ENCODE assay signal across 10 cellular contexts in the genomic region with DNA sequence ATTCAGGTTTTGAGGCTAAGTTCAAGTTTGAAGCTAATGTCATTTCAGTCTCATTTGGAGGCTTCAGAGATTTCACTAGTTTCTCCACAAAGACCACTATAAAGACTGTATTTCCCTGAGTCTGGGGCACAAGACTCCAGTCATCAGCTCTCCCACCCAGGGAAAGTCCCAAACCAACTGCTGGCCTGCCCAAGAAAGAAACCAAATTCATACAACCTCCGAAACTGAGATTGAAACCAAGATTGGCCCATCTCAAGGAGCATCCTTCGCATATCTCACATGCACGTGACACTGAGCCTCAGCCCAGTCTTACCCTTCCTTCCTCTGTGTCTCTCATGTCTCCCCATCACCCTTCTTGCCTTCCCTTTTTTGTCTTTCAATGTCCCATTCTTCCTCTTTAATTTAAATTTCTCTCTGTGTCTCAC. TPM values are rescaled to one million over a fixed set of nuclear protein-coding genes. Genes with fewer than 3 reads are reported as not detected.
DNase-seq lines count a peak whose midpoint lies in the region; ATAC-seq and TF ChIP-seq lines count a peak whose summit lies in the region.
"Had no signal": no experiment of that assay in that cellular context is flagged by ENCODE, and none has a peak within 500 bp of the region (broad histone marks: within the 10 kb centered on the region; RNA-seq: fewer than 3 reads in every experiment).

No MANE protein-coding gene starts in this region.

- H3K4me3 Mint-ChIP-seq in T-helper 2 cell treated with Interferon-gamma antibody and Interleukin-4, amounts not matched to agents 5 μg/mL and 100 μg/mL, for 36 hours: peak overlapping the region; percentile 68
- no peak overlapping the region for H3K4me3 Mint-ChIP-seq in endothelial cell (ENCODE audit: unreplicated experiment)

- no peaks in the 10 kb centered on the region for H3K9me3 ChIP-seq in lung (ENCODE audit: control insufficient read depth in 2 of 2, insufficient read depth in 1 of 2, low read length in 1 of 2)
- H3K9me3 ChIP-seq in tibial nerve: no peaks in the 10 kb centered on the region

- DNase-seq in SIG-M5 treated with dmso at 0.1 percent for 504 hours (lab: John Stamatoyannopoulos, UW; ENCODE audit: unreplicated experiment): peak; percentile 76
- no peak for DNase-seq in SIG-M5 (lab: John Stamatoyannopoulos, UW)
- DNase-seq in T-helper 2 cell treated with Interferon-gamma antibody and Interleukin-4, amounts not matched to agents 5 μg/mL and 100 μg/mL, for 36 hours (ENCODE audit: low spot score): peak; percentile 88
- no peak for DNase-seq in lung (ENCODE audit: low spot score)
- no peak for DNase-seq in NCI-H226
- no peak for DNase-seq in endothelial cell (ENCODE audit: low spot score)
- no peak for DNase-seq in tibial nerve (ENCODE audit: low spot score in 2 of 2)

- no peak for TF ChIP-seq POLR2A in tibial nerve (IDR thresholded peaks at IDR 0.05)

- peak overlapping the region; percentile 73 for H3K27ac Mint-ChIP-seq in T-helper 2 cell treated with Interferon-gamma antibody and Interleukin-4, amounts not matched to agents 5 μg/mL and 100 μg/mL, for 36 hours
- no peak overlapping the region for H3K27ac Mint-ChIP-seq in endothelial cell (ENCODE audit: unreplicated experiment)

- H3K27ac ChIP-seq in lung (ENCODE audit: low read depth in 1 of 2, low read length in 1 of 2) (no peak overlapping the region), tibial nerve (no peak overlapping the region)
- H3K27ac ChIP-seq: 22Rv1, SK-N-MC had no signal

- H3K4me1 Mint-ChIP-seq in T-helper 2 cell treated with Interferon-gamma antibody and Interleukin-4, amounts not matched to agents 5 μg/mL and 100 μg/mL, for 36 hours (ENCODE audit: low read depth): peaks cover 60% of the 10 kb centered on the region
- H3K4me1 Mint-ChIP-seq in endothelial cell (ENCODE audit: unreplicated experiment): peaks cover 3% of the 10 kb centered on the region

- TF ChIP-seq EP300 in tibial nerve (IDR thresholded peaks at IDR 0.05): peak in 1 of 2 donors; percentile 19

- H3K27me3 Mint-ChIP-seq in T-helper 2 cell treated with Interferon-gamma antibody and Interleukin-4, amounts not matched to agents 5 μg/mL and 100 μg/mL, for 36 hours (ENCODE audit: low read depth): peaks cover 37% of the 10 kb centered on the region
- H3K27me3 Mint-ChIP-seq in endothelial cell (ENCODE audit: unreplicated experiment): peaks cover 11% of the 10 kb centered on the region

- ATAC-seq in HG02981 (IDR thresholded peaks at IDR 0.05; ENCODE audit: unreplicated experiment) (peak; percentile 60), lung (ENCODE audit: insufficient read depth, low FRiP score) (peak; percentile 66)

- H3K36me3 Mint-ChIP-seq in T-helper 2 cell treated with Interferon-gamma antibody and Interleukin-4, amounts not matched to agents 5 μg/mL and 100 μg/mL, for 36 hours (ENCODE audit: low read depth): peaks cover 7% of the 10 kb centered on the region
- no peaks in the 10 kb centered on the region for H3K36me3 Mint-ChIP-seq in endothelial cell (ENCODE audit: low read depth, unreplicated experiment)

- H3K4me1 ChIP-seq in lung (ENCODE audit: control insufficient read depth in 2 of 2, insufficient read depth in 2 of 2, low read length in 2 of 2) (no peaks in the 10 kb centered on the region), tibial nerve (peaks cover 0 to 3% (median 0%) of the 10 kb centered on the region in 4 donors)

- no peak for TF ChIP-seq CTCF in lung (IDR thresholded peaks at IDR 0.05; ENCODE audit: control extremely low read depth, extremely low read depth)
- no peak for TF ChIP-seq CTCF in endothelial cell (IDR thresholded peaks at IDR 0.05; ENCODE audit: unreplicated experiment)
- TF ChIP-seq CTCF in tibial nerve (IDR thresholded peaks at IDR 0.05): no peak

- H3K4me3 ChIP-seq in lung (no peak overlapping the region), tibial nerve (no peak overlapping the region)
- H3K4me3 ChIP-seq: SK-N-MC had no signal

- H3K27me3 ChIP-seq in lung (ENCODE audit: control insufficient read depth, insufficient read depth): no peaks in the 10 kb centered on the region
- peaks cover 0 to 6% of the 10 kb centered on the region in 2 donors for H3K27me3 ChIP-seq in tibial nerve

- WGBS in lung, 2 donors: 7 to 53% methylated on average over 3 of the region's 3 CpGs
- 64 to 73% methylated on average over 3 of the region's 3 CpGs for WGBS in tibial nerve, 2 donors

- H3K9me3 Mint-ChIP-seq in T-helper 2 cell treated with Interferon-gamma antibody and Interleukin-4, amounts not matched to agents 5 μg/mL and 100 μg/mL, for 36 hours: no peaks in the 10 kb centered on the region
- H3K9me3 Mint-ChIP-seq in endothelial cell (ENCODE audit: unreplicated experiment): no peaks in the 10 kb centered on the region

- H3K36me3 ChIP-seq in lung (ENCODE audit: control insufficient read depth in 2 of 2, insufficient read depth in 2 of 2, low read length in 2 of 2): no peaks in the 10 kb centered on the region
- no peaks in the 10 kb centered on the region for H3K36me3 ChIP-seq in tibial nerve

RNA-seq across cellular contexts. Expression of a gene that starts 3.5 kb away (rescaled TPM):
- total RNA-seq in lung (1 to 10 TPM in 1 of 2 donors, under 1 TPM in 1; 0.54 to 1.2 TPM), endothelial cell (ENCODE audit: unreplicated experiment) (not detected), tibial nerve (not detected)
- under 1 TPM; 0.28 to 0.40 TPM for polyA plus RNA-seq in lung

RNA-seq across cellular contexts. Expression of a gene that starts 6.8 kb away (rescaled TPM):
- 1 to 10 TPM in 1 of 2 donors, under 1 TPM in 1; 0.23 to 6.6 TPM for total RNA-seq in lung
- 10 to 100 TPM in 1 of 2 donors, 1 to 10 TPM in 1; 1.6 to 15.7 TPM for polyA plus RNA-seq in lung
- not detected for total RNA-seq in endothelial cell (ENCODE audit: unreplicated experiment)
- not detected for total RNA-seq in tibial nerve

RNA-seq across cellular contexts. Expression of a gene that starts 13.7 kb away (rescaled TPM):
- total RNA-seq in lung (10 to 100 TPM in 1 of 2 donors, 1 to 10 TPM in 1; 9.9 to 14.6 TPM), endothelial cell (ENCODE audit: unreplicated experiment) (not detected), tibial nerve (not detected)
- 10 to 100 TPM in 1 of 2 donors, 1 to 10 TPM in 1; 9.8 to 31.9 TPM for polyA plus RNA-seq in lung

RNA-seq across cellular contexts. Expression of a gene that starts 17.5 kb away (rescaled TPM):
- total RNA-seq in lung (10 to 100 TPM in 1 of 2 donors, 1 to 10 TPM in 1; 9.6 to 78.8 TPM), endothelial cell (ENCODE audit: unreplicated experiment) (1.7 TPM), tibial nerve (10 to 100 TPM; 15.7 to 86.5 (median 20.8) TPM)
- polyA plus RNA-seq in lung: 100 to 1,000 TPM in 1 of 2 donors, 10 to 100 TPM in 1; 96.1 to 164 TPM

RNA-seq across cellular contexts. Expression of a gene that starts 21.1 kb away (rescaled TPM):
- 10 to 100 TPM; 13.5 to 19.2 TPM for total RNA-seq in lung
- 10 to 100 TPM; 18.9 to 32.2 TPM for polyA plus RNA-seq in lung
- 13.4 TPM for total RNA-seq in endothelial cell (ENCODE audit: unreplicated experiment)
- total RNA-seq in tibial nerve: 10 to 100 TPM; 26.2 to 30.2 (median 27.7) TPM

Comparison
In these comparisons a context has a peak if more than half of its experiments do, and no peak if none do; other contexts are left out.
1. DNase-seq: peak in SIG-M5 treated with dmso at 0.1 percent for 504 hours (single experiment) and T-helper 2 cell treated with Interferon-gamma antibody and Interleukin-4, amounts not matched to agents 5 μg/mL and 100 μg/mL, for 36 hours (single experiment); none in SIG-M5 (single experiment), lung (single experiment), NCI-H226 (single experiment), endothelial cell (single experiment) and tibial nerve (0 of 2).